26 cellular contexts compared by ENCODE assay signal in genomic region chr19:8041553-8041952, GRCh38. TPM values are rescaled to one million over a fixed set of nuclear protein-coding genes. Genes with fewer than 3 reads are reported as not detected.
A peak's percentile ranks its signal among the peaks of the same experiment; 100 is the strongest.
DNase-seq lines count a peak whose midpoint lies in the region; ATAC-seq, FAIRE-seq and TF ChIP-seq lines count a peak whose summit lies in the region.
"Had no signal": no experiment of that assay in that cellular context is flagged by ENCODE, and none has a peak within 500 bp of the region (broad histone marks: within the 10 kb centered on the region; RNA-seq: fewer than 3 reads in every experiment).

No MANE protein-coding gene starts in this region.

- no peak for TF ChIP-seq RAD21 in K562 (CRISPR knock-in tag; conservative IDR thresholded peaks at IDR 0.05 in 1 of 2, IDR thresholded peaks at IDR 0.05 in 1 of 2)

- H3K4me1 ChIP-seq in K562 (replicated peaks in 1 of 2; ENCODE audit: control insufficient read depth in 2 of 2, insufficient read depth in 2 of 2, low read length in 2 of 2) = peaks cover 10 to 30% of the 10 kb centered on the region in 2 experiments
- no peaks in the 10 kb centered on the region for H3K4me1 ChIP-seq in hepatocyte (ENCODE audit: insufficient read depth)
- H3K4me1 ChIP-seq: suprapubic skin, uterus had no signal

- 73% methylated on average over 6 of the region's 7 CpGs for WGBS in K562 (ENCODE audit: insufficient coverage, low coverage, missing lambda C conversion rate)
- WGBS in hepatocyte (ENCODE audit: low lambda C conversion rate, missing lambda C conversion rate) = 86% methylated on average over 7 of the region's 7 CpGs

- TF ChIP-seq CTCF in D721Med (IDR thresholded peaks at IDR 0.05; ENCODE audit: insufficient read depth, missing control alignments) (no peak), HL-60 (IDR thresholded peaks at IDR 0.05; ENCODE audit: insufficient read depth, low read length) (no peak), K562 (IDR thresholded peaks at IDR 0.05 in 2 of 3, conservative IDR thresholded peaks at IDR 0.05 in 1 of 3; ENCODE audit: insufficient read depth in 2 of 3, low read depth in 1 of 3, low read length in 3 of 3) (no peak), hepatocyte (IDR thresholded peaks at IDR 0.05; ENCODE audit: poor library complexity) (no peak)

- H2AFZ ChIP-seq in K562 (ENCODE audit: low read depth, low read length) (peak overlapping the region; percentile 43; the same call in 1 of the 2 replicates), hepatocyte (no peak overlapping the region)

- no peak for FAIRE-seq in D721Med (lab: Jason Lieb, UNC)
- no peak for FAIRE-seq in K562 (lab: Jason Lieb, UNC)
- FAIRE-seq: endometrium, small intestine had no signal

- intact Hi-C loops in K562 (cut with micrococcal nuclease) = no loop called here

- H3K79me2 ChIP-seq in K562 (ENCODE audit: control insufficient read depth, insufficient read depth, low read length) = no peaks in the 10 kb centered on the region
- H3K79me2 ChIP-seq in hepatocyte = no peaks in the 10 kb centered on the region

- no peaks in the 10 kb centered on the region for H3K9me1 ChIP-seq in K562 (ENCODE audit: control insufficient read depth, insufficient read depth, low read length)

- no TSS peak for BruUV-seq in K562 (replicated peaks; lab: Mats Ljungman, UMichigan)

- H3K9me3 ChIP-seq in K562 (replicated peaks; ENCODE audit: control insufficient read depth, insufficient read depth, low read depth, low read length) = no peaks in the 10 kb centered on the region
- H3K9me3 ChIP-seq in hepatocyte (ENCODE audit: low read depth) = no peaks in the 10 kb centered on the region
- H3K9me3 ChIP-seq: suprapubic skin, uterus had no signal

- no peak for ATAC-seq in K562
- ATAC-seq: left colon; stimulated activated effector memory CD8-positive, alpha-beta T cell treated with anti-CD3 and anti-CD28 coated beads, Interleukin-12 subunit alpha, Interleukin-12 subunit beta, amount 100 ng/mL, for 72 hours had no signal

- H3K27ac ChIP-seq in HL-60 (replicated peaks) (no peak overlapping the region), K562 (ENCODE audit: extremely low read depth, low read depth, low read length) (no peak overlapping the region), hepatocyte (no peak overlapping the region)
- H3K27ac ChIP-seq: suprapubic skin, uterus had no signal

- no peak for TF ChIP-seq EP300 in K562 (IDR thresholded peaks at IDR 0.05; ENCODE audit: low read length)

- POLR2A ChIA-PET in K562 (lab: Yijun Ruan, JAX) = no interaction called here

- H3K27me3 ChIP-seq in HL-60 (ENCODE audit: insufficient read depth, poor library complexity, severe bottlenecking) = no peaks in the 10 kb centered on the region
- no peaks in the 10 kb centered on the region for H3K27me3 ChIP-seq in K562 (ENCODE audit: control insufficient read depth in 2 of 2, insufficient read depth in 2 of 2, low read length in 2 of 2)
- no peaks in the 10 kb centered on the region for H3K27me3 ChIP-seq in hepatocyte
- H3K27me3 ChIP-seq: uterus had no signal

- H3K36me3 ChIP-seq in K562 (ENCODE audit: control insufficient read depth, insufficient read depth, low read length) = no peaks in the 10 kb centered on the region
- H3K36me3 ChIP-seq in hepatocyte (replicated peaks; ENCODE audit: insufficient read depth, low read depth) = no peaks in the 10 kb centered on the region
- H3K36me3 ChIP-seq: suprapubic skin, uterus had no signal

- H3K9me2 ChIP-seq in hepatocyte (replicated peaks; ENCODE audit: insufficient read depth) = no peaks in the 10 kb centered on the region

- CTCF ChIA-PET in K562 (lab: Yijun Ruan, JAX; ENCODE audit: low intra/inter-chr PET ratio) = no interaction called here

- in situ Hi-C loops in K562 (cut with MboI) = no loop called here

- no peak overlapping the region for H3K4me2 ChIP-seq in K562 (ENCODE audit: insufficient read depth, low read length)
- no peak overlapping the region for H3K4me2 ChIP-seq in hepatocyte

- DNase-seq in D721Med (ENCODE audit: insufficient read length, low spot score) (peak; percentile 16), HL-60 (ENCODE audit: low read depth in 1 of 2, low spot score in 1 of 2) (peak; percentile 15 to 73), NCI-H345 (lab: John Stamatoyannopoulos, UW) (peak; percentile 57), K562 (ENCODE audit: extremely low read depth in 1 of 4, low spot score in 3 of 4) (no peak), NCI-H2196 treated with DMSO at 0.1 percent for 48 hours (lab: John Stamatoyannopoulos, UW; ENCODE audit: unreplicated experiment) (no peak), hepatocyte (ENCODE audit: low spot score) (no peak), hippocampal formation (lab: John Stamatoyannopoulos, UW) (no peak)
- DNase-seq: activated naive CD4-positive, alpha-beta T cell treated with anti-CD3 and anti-CD28 coated beads, Interleukin-2, amount 50 U/mL, for 16 hours; activated T-cell treated with anti-CD3 and anti-CD28 coated beads, Interleukin-2, amount 50 U/mL, for 48 hours; anterior cingulate cortex; CD4-positive, alpha-beta memory T cell; left colon; naive B cell; NCI-H2029; NCI-H510A treated with DMSO at 0.1 percent for 48 hours; occipital lobe; Right ventricle myocardium superior; stimulated activated CD4-positive, alpha-beta T cell treated with anti-CD3 and anti-CD28 coated beads, Interleukin-2, amount 100 ng/mL, for 24 hours; uterus had no signal

- H4K20me1 ChIP-seq in K562 (replicated peaks; ENCODE audit: control insufficient read depth, insufficient read depth, low read length) = no peaks in the 10 kb centered on the region
- no peaks in the 10 kb centered on the region for H4K20me1 ChIP-seq in hepatocyte (ENCODE audit: insufficient read depth, poor library complexity, severe bottlenecking)

- H3K4me3 ChIP-seq in HL-60 (replicated peaks; ENCODE audit: insufficient read depth, low read length) (no peak overlapping the region), K562 (no peak overlapping the region), hepatocyte (no peak overlapping the region)
- H3K4me3 ChIP-seq: suprapubic skin, uterus had no signal

- no peak for TF ChIP-seq POLR2A in K562 (conservative IDR thresholded peaks at IDR 0.05)

- peak overlapping the region in 1 of 2 experiments; percentile 86; a peak in 2 of 4 replicates for H3K9ac ChIP-seq in K562 (ENCODE audit: insufficient read depth in 1 of 2, low read depth in 2 of 2, low read length in 2 of 2)

TF ChIP-seq in K562, 482 proteins besides CTCF, POLR2A, EP300 and RAD21 (continues in another document):
- TF ChIP-seq HDGF (IDR thresholded peaks at IDR 0.05) = no peak
- no peak for TF ChIP-seq MEIS2 (IDR thresholded peaks at IDR 0.05; ENCODE audit: partially characterized antibody)
- TF ChIP-seq ADNP (tag; IDR thresholded peaks at IDR 0.05) = no peak
- TF ChIP-seq TFAP4 (CRISPR knock-in tag; IDR thresholded peaks at IDR 0.05; ENCODE audit: borderline replicate concordance) = no peak
- no peak for TF ChIP-seq SRSF9 (IDR thresholded peaks at IDR 0.05; ENCODE audit: borderline replicate concordance, low read depth, low read length)
- TF ChIP-seq TBP (optimal IDR thresholded peaks at IDR 0.05; ENCODE audit: low read depth, low read length) = no peak

RNA-seq across cellular contexts. Expression of gene CCL25, which starts 11.0 kb away (rescaled TPM):
- total RNA-seq in K562 (2011; cell fraction: chromatin; rRNA removed; ENCODE audit: low replicate concordance) = not detected in 2 replicates
- total RNA-seq in K562 (2011; cell fraction: nucleolus; rRNA removed) = not detected in 2 replicates
- not detected in 2 replicates for total RNA-seq in K562 (2011; cell fraction: nucleoplasm; rRNA removed)
- total RNA-seq in K562 (2014; rRNA removed) = not detected in 2 replicates
- not detected in 2 replicates for total RNA-seq in K562 (2014; rRNA removed; fragmentation: Illumina TruSeq; extraction: Trizol)
- not detected in 2 replicates for total RNA-seq in K562 (2015; rRNA removed; fragmentation: Illumina TruSeq; extraction: Trizol)
- total RNA-seq in K562 (2021) = not detected in 2 replicates
- polyA plus RNA-seq in K562 (2011; rRNA removed) = 0.15 TPM in 1 of 2 replicates, not detected in the other
- polyA plus RNA-seq in K562 (2011; cell fraction: cytosol; rRNA removed) = 0.07 and 0.18 TPM in 2 replicates
- 0.14 TPM in 1 of 2 replicates, not detected in the other for polyA plus RNA-seq in K562 (2011; cell fraction: nucleus; rRNA removed)
- 0.10 TPM in 1 of 2 replicates, not detected in the other for polyA plus RNA-seq in K562 (2012)
- polyA plus RNA-seq in K562 (2014; fragmentation: Illumina TruSeq; extraction: Trizol) = not detected in 2 replicates
- not detected for polyA plus RNA-seq in K562 (2014; fragmentation: Nextera tagmentation; extraction: Ambion mirVana)
- polyA plus RNA-seq in K562 (2014; rRNA removed) = not detected in 2 replicates
- polyA minus RNA-seq in K562 (2011; rRNA and poly(A)+ RNA removed) = not detected in 2 replicates
- not detected in 2 replicates for polyA minus RNA-seq in K562 (2011; cell fraction: cytosol; rRNA and poly(A)+ RNA removed)
- polyA minus RNA-seq in K562 (2011; cell fraction: nucleus; rRNA and poly(A)+ RNA removed) = not detected in 2 replicates
- 1.2 TPM in 1 of 2 replicates, not detected in the other for total RNA-seq in hepatocyte
- 2.1 TPM in 1 of 2 replicates, not detected in the other for polyA plus RNA-seq in hepatocyte
- total RNA-seq: activated CD8-positive, alpha-beta memory T cell treated with anti-CD3 and anti-CD28 coated beads for 36 hours; cardiac septum; CD4-positive, alpha-beta memory T cell; left colon; MCF 10A; Right ventricle myocardium superior; suprapubic skin; uterus had no signal
- polyA plus RNA-seq: CD4-positive, alpha-beta memory T cell had no signal

RNA-seq across cellular contexts. Expression of gene ELAVL1, which starts 36.1 kb away (rescaled TPM):
- total RNA-seq in K562 (2011; cell fraction: chromatin; rRNA removed; ENCODE audit: low replicate concordance) = 48.2 and 63.0 TPM in 2 replicates
- total RNA-seq in K562 (2011; cell fraction: nucleolus; rRNA removed) = 28.7 and 31.5 TPM in 2 replicates
- 37.9 and 41.0 TPM in 2 replicates for total RNA-seq in K562 (2011; cell fraction: nucleoplasm; rRNA removed)
- 56.5 and 66.5 TPM in 2 replicates for total RNA-seq in K562 (2014; rRNA removed)
- 69.8 and 72.7 TPM in 2 replicates for total RNA-seq in K562 (2014; rRNA removed; fragmentation: Illumina TruSeq; extraction: Trizol)
- 80.1 and 83.1 TPM in 2 replicates for total RNA-seq in K562 (2015; rRNA removed; fragmentation: Illumina TruSeq; extraction: Trizol)
- total RNA-seq in K562 (2021) = 172 and 176 TPM in 2 replicates
- 46.9 and 69.2 TPM in 2 replicates for polyA plus RNA-seq in K562 (2011; rRNA removed)
- 72.8 and 84.8 TPM in 2 replicates for polyA plus RNA-seq in K562 (2011; cell fraction: cytosol; rRNA removed)
- polyA plus RNA-seq in K562 (2011; cell fraction: nucleus; rRNA removed) = 34.4 and 37.5 TPM in 2 replicates
- polyA plus RNA-seq in K562 (2012) = 77.5 and 90.3 TPM in 2 replicates
- polyA plus RNA-seq in K562 (2014; fragmentation: Illumina TruSeq; extraction: Trizol) = 149 and 156 TPM in 2 replicates
- 1 to 10 TPM; 4.3 to 6.9 TPM for polyA plus RNA-seq in K562 (2014; fragmentation: Nextera tagmentation; extraction: Ambion mirVana)
- 63.7 and 78.3 TPM in 2 replicates for polyA plus RNA-seq in K562 (2014; rRNA removed)
- 45.5 and 80.2 TPM in 2 replicates for polyA minus RNA-seq in K562 (2011; rRNA and poly(A)+ RNA removed)
- 74.4 and 81.5 TPM in 2 replicates for polyA minus RNA-seq in K562 (2011; cell fraction: cytosol; rRNA and poly(A)+ RNA removed)
- 5.4 and 7.9 TPM in 2 replicates for polyA minus RNA-seq in K562 (2011; cell fraction: nucleus; rRNA and poly(A)+ RNA removed)
- 57.7 and 59.5 TPM in 2 replicates for total RNA-seq in hepatocyte
- polyA plus RNA-seq in hepatocyte = 88.1 and 89.9 TPM in 2 replicates

Comparison
In these comparisons a context has a peak if more than half of its experiments do, and no peak if none do; other contexts are left out.
1. DNase-seq: peak in D721Med (single experiment), HL-60 (2 of 2) and NCI-H345 (single experiment); none in K562 (0 of 4), NCI-H2196 treated with DMSO at 0.1 percent for 48 hours (single experiment), hepatocyte (single experiment) and hippocampal formation (0 of 2).